ENCODE assay signal across 8 cellular contexts in the genomic region with DNA sequence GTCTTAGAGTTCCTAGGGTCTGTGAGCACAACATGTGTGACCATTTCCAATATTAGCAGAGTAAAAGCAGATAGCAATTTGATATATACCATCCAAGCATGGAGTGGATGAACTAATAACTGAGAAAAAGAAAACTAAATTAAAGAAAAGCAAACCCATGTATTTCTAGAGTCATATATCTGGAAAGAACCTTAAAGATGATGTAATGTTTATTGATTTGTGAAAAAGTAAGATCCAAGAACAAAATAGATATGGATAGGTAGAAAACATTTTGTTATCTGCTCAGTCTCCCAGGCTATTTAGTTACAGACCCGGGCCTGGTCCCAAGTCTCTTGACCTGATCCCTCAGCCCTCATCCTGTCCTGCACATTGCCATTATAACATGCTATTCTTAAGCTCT.
"Had no signal": no experiment of that assay in that cellular context is flagged by ENCODE, and none has a peak within 500 bp of the region (broad histone marks: within the 10 kb centered on the region; RNA-seq: fewer than 3 reads in every experiment).

No MANE protein-coding gene starts in this region.

- ATAC-seq: GM12878 had no signal

- DNase-seq: GDM1, GF-D8 had no signal

- FAIRE-seq: G401.6, GM12878, GM12891, GM12892, GM18507, GM19239 had no signal

- H3K4me3 ChIP-seq: GM12878 had no signal
